Comparison of ENCODE assay signal across 2 cellular contexts in genomic region chr19:1115646-1116420, GRCh38.
TF ChIP-seq lines count a peak whose summit lies in the region.

No MANE protein-coding gene starts in this region.

TF ChIP-seq in IMR-90, 13 proteins besides CTCF, POLR2A, EP300 and RAD21:
- TF ChIP-seq MXI1 (IDR thresholded peaks at IDR 0.05; ENCODE audit: borderline replicate concordance, low read depth, low read length) (no peak), MAFK (IDR thresholded peaks at IDR 0.05; ENCODE audit: low read depth, low read length) (no peak), NFE2L2 (IDR thresholded peaks at IDR 0.05; ENCODE audit: low read depth, low read length) (no peak), MAZ (IDR thresholded peaks at IDR 0.05; ENCODE audit: borderline replicate concordance, low read depth, low read length) (no peak), CEBPB (IDR thresholded peaks at IDR 0.05; ENCODE audit: low read depth, low read length) (no peak), USF2 (IDR thresholded peaks at IDR 0.05; ENCODE audit: low read depth, low read length) (no peak), CHD1 (IDR thresholded peaks at IDR 0.05; ENCODE audit: low read depth, low read length) (no peak), FOS (IDR thresholded peaks at IDR 0.05; ENCODE audit: low read depth, low read length) (no peak), BHLHE40 (IDR thresholded peaks at IDR 0.05; ENCODE audit: low read depth, low read length) (no peak), SMC3 (IDR thresholded peaks at IDR 0.05; ENCODE audit: low read depth, low read length) (no peak), ELK1 (IDR thresholded peaks at IDR 0.05; ENCODE audit: borderline replicate concordance, low read depth, low read length) (no peak), RFX5 (IDR thresholded peaks at IDR 0.05; ENCODE audit: low read depth, low read length) (no peak), RCOR1 (IDR thresholded peaks at IDR 0.05; ENCODE audit: insufficient replicate concordance, low read length) (no peak)

TF ChIP-seq in GM12878, 131 proteins besides CTCF, POLR2A, EP300 and RAD21:
- TF ChIP-seq NRF1 (conservative IDR thresholded peaks at IDR 0.05; ENCODE audit: low read depth, low read length) (no peak), SREBF1 (IDR thresholded peaks at IDR 0.05; ENCODE audit: low read length) (no peak), TCF3 (IDR thresholded peaks at IDR 0.05; ENCODE audit: borderline replicate concordance, insufficient read depth, low read depth, low read length) (no peak), CBX3 (IDR thresholded peaks at IDR 0.05; ENCODE audit: borderline replicate concordance, low read depth) (no peak), CHD4 (IDR thresholded peaks at IDR 0.05) (no peak), USF1 (IDR thresholded peaks at IDR 0.05; ENCODE audit: borderline replicate concordance, extremely low read length, insufficient read depth, low read depth, low read length) (no peak), NKRF (conservative IDR thresholded peaks at IDR 0.05) (no peak), SKIL (IDR thresholded peaks at IDR 0.05; ENCODE audit: low read depth, poor library complexity, severe bottlenecking) (no peak), MYC (IDR thresholded peaks at IDR 0.05; ENCODE audit: insufficient read depth, insufficient read length, insufficient replicate concordance, low read length, severe bottlenecking) (no peak), LARP7 (IDR thresholded peaks at IDR 0.05) (no peak), SREBF2 (IDR thresholded peaks at IDR 0.05; ENCODE audit: low read length) (no peak), CBFB (IDR thresholded peaks at IDR 0.05; ENCODE audit: low read depth) (no peak), CHD1 (IDR thresholded peaks at IDR 0.05; ENCODE audit: low read depth, low read length) (no peak), SIN3A (IDR thresholded peaks at IDR 0.05; ENCODE audit: low read depth, low read length) (no peak)
